In genomic region chr3:177358968-177359600, GRCh38 we compare ENCODE assay signal across 8 cellular contexts.
DNase-seq lines count a peak whose midpoint lies in the region; ATAC-seq and TF ChIP-seq lines count a peak whose summit lies in the region.

No MANE protein-coding gene starts in this region.

- H3K27me3 Mint-ChIP-seq in activated T-cell treated with anti-CD3 and anti-CD28 coated beads, Interleukin-2, amount 50 U/mL, for 4 hours (ENCODE audit: low read depth), result no peaks in the 10 kb centered on the region

- H3K9ac ChIP-seq in neural cell (ENCODE audit: low read length), result peak overlapping the region; percentile 88

- no peaks in the 10 kb centered on the region for H4K20me1 ChIP-seq in neural cell (ENCODE audit: insufficient read depth)

- H3K4me1 Mint-ChIP-seq in activated T-cell treated with anti-CD3 and anti-CD28 coated beads, Interleukin-2, amount 50 U/mL, for 4 hours (ENCODE audit: low read depth), result peaks cover 56% of the 10 kb centered on the region

- H3K4me3 Mint-ChIP-seq in activated T-cell treated with anti-CD3 and anti-CD28 coated beads, Interleukin-2, amount 50 U/mL, for 4 hours, result peak overlapping the region; percentile 81

- no peak for TF ChIP-seq POLR2A in esophagus muscularis mucosa (IDR thresholded peaks at IDR 0.05; ENCODE audit: low read depth)

- H3K36me3 ChIP-seq in esophagus muscularis mucosa (no peaks in the 10 kb centered on the region), neural cell (ENCODE audit: insufficient read depth, low read length) (no peaks in the 10 kb centered on the region), urinary bladder (ENCODE audit: insufficient read depth) (no peaks in the 10 kb centered on the region)

- H3K36me3 Mint-ChIP-seq in activated T-cell treated with anti-CD3 and anti-CD28 coated beads, Interleukin-2, amount 50 U/mL, for 4 hours (ENCODE audit: insufficient read depth), result no peaks in the 10 kb centered on the region

- TF ChIP-seq CTCF in esophagus muscularis mucosa (IDR thresholded peaks at IDR 0.05), result no peak
- TF ChIP-seq CTCF in neural cell (IDR thresholded peaks at IDR 0.05; ENCODE audit: poor library complexity, severe bottlenecking), result no peak

- WGBS in esophagus muscularis mucosa, result 65% methylated on average over 13 of the region's 31 CpGs
- WGBS in urinary bladder, result 34% methylated on average over 31 of the region's 31 CpGs

- no peaks in the 10 kb centered on the region for H3K9me3 ChIP-seq in esophagus muscularis mucosa
- H3K9me3 ChIP-seq in neural cell (ENCODE audit: low read length), result no peaks in the 10 kb centered on the region

- ATAC-seq in GM18517 (IDR thresholded peaks at IDR 0.05; ENCODE audit: unreplicated experiment) (peak; percentile 12), HG03108 (IDR thresholded peaks at IDR 0.05; ENCODE audit: unreplicated experiment) (peak; percentile 2)
- peak; percentile 51 to 60 for ATAC-seq in activated T-cell treated with anti-CD3 and anti-CD28 coated beads, Interleukin-2, amount 50 U/mL, for 4 hours

- TF ChIP-seq EP300 in esophagus muscularis mucosa (IDR thresholded peaks at IDR 0.05) (no peak), neural cell (conservative IDR thresholded peaks at IDR 0.05; ENCODE audit: poor library complexity, severe bottlenecking) (no peak)

- peak overlapping the region; percentile 32 for H3K4me2 ChIP-seq in neural cell (ENCODE audit: low read length)

- intact Hi-C loops in esophagus muscularis mucosa (cut with DNase I), result loop anchor here (1.0 kb wide), 1 partner anchor 162 kb away; the partner anchor contains the start of gene TBL1XR1

- H3K9me3 Mint-ChIP-seq in activated T-cell treated with anti-CD3 and anti-CD28 coated beads, Interleukin-2, amount 50 U/mL, for 4 hours, result no peaks in the 10 kb centered on the region

- TF ChIP-seq RAD21 in neural cell (conservative IDR thresholded peaks at IDR 0.05), result no peak

- H3F3A ChIP-seq in neural cell (ENCODE audit: insufficient read depth, low read length, poor library complexity, severe bottlenecking), result peaks cover 4% of the 10 kb centered on the region

- peak; percentile 30 for DNase-seq in NCI-H748 treated with DMSO at 0.1 percent for 48 hours (lab: John Stamatoyannopoulos, UW)
- DNase-seq in activated T-cell treated with anti-CD3 and anti-CD28 coated beads, Interleukin-2, amount 50 U/mL, for 4 hours, result peak; percentile 41
- no peak for DNase-seq in esophagus muscularis mucosa (ENCODE audit: extremely low spot score)
- no peak for DNase-seq in NCI-H187 treated with DMSO at 0.1 percent for 48 hours (lab: John Stamatoyannopoulos, UW)

- peak overlapping the region; percentile 9 for H2AFZ ChIP-seq in neural cell (ENCODE audit: low read depth, low read length)

- H3K27ac ChIP-seq in esophagus muscularis mucosa (replicated peaks in 1 of 4) (peak overlapping the region; percentile 79 to 92 (median 90)), neural cell (ENCODE audit: low read length) (peak overlapping the region; percentile 100), urinary bladder (ENCODE audit: low read depth) (peak overlapping the region; percentile 63)

- H3K4me1 ChIP-seq in esophagus muscularis mucosa, result peaks cover 67 to 75% (median 72%) of the 10 kb centered on the region in 4 donors
- no peaks in the 10 kb centered on the region for H3K4me1 ChIP-seq in urinary bladder (ENCODE audit: insufficient read depth)

- H3K27me3 ChIP-seq in esophagus muscularis mucosa (no peaks in the 10 kb centered on the region), neural cell (ENCODE audit: insufficient read depth, low read depth, low read length) (no peaks in the 10 kb centered on the region)

- H3K4me3 ChIP-seq in esophagus muscularis mucosa (peak overlapping the region; percentile 48 to 59 (median 50)), neural cell (ENCODE audit: low read length) (peak overlapping the region; percentile 61), urinary bladder (ENCODE audit: low read depth, low read length) (no peak overlapping the region)

- H3K79me2 ChIP-seq in neural cell (replicated peaks; ENCODE audit: insufficient read depth, low read length), result no peaks in the 10 kb centered on the region

- no peaks in the 10 kb centered on the region for H3K9me2 ChIP-seq in neural cell (ENCODE audit: insufficient read depth, low read length)

TF ChIP-seq in neural cell, 6 proteins besides CTCF, POLR2A, EP300 and RAD21:
- TF ChIP-seq TAF1 (IDR thresholded peaks at IDR 0.05; ENCODE audit: low read depth) (peak; percentile 65), POLR2AphosphoS5 (IDR thresholded peaks at IDR 0.05) (peak; percentile 9)
- TF ChIP-seq, protein P1, sequence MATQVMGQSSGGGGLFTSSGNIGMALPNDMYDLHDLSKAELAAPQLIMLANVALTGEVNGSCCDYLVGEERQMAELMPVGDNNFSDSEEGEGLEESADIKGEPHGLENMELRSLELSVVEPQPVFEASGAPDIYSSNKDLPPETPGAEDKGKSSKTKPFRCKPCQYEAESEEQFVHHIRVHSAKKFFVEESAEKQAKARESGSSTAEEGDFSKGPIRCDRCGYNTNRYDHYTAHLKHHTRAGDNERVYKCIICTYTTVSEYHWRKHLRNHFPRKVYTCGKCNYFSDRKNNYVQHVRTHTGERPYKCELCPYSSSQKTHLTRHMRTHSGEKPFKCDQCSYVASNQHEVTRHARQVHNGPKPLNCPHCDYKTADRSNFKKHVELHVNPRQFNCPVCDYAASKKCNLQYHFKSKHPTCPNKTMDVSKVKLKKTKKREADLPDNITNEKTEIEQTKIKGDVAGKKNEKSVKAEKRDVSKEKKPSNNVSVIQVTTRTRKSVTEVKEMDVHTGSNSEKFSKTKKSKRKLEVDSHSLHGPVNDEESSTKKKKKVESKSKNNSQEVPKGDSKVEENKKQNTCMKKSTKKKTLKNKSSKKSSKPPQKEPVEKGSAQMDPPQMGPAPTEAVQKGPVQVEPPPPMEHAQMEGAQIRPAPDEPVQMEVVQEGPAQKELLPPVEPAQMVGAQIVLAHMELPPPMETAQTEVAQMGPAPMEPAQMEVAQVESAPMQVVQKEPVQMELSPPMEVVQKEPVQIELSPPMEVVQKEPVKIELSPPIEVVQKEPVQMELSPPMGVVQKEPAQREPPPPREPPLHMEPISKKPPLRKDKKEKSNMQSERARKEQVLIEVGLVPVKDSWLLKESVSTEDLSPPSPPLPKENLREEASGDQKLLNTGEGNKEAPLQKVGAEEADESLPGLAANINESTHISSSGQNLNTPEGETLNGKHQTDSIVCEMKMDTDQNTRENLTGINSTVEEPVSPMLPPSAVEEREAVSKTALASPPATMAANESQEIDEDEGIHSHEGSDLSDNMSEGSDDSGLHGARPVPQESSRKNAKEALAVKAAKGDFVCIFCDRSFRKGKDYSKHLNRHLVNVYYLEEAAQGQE (IDR thresholded peaks at IDR 0.05; ENCODE audit: borderline replicate concordance), result no peak

Comparison
In these comparisons a context has a peak if more than half of its experiments do, and no peak if none do; other contexts are left out.
1. ATAC-seq: peak in every context shown above with its lines; median percentile 56 in activated T-cell treated with anti-CD3 and anti-CD28 coated beads, Interleukin-2, amount 50 U/mL, for 4 hours; 12 in GM18517; 2 in HG03108.
2. DNase-seq: peak in NCI-H748 treated with DMSO at 0.1 percent for 48 hours (single experiment) and activated T-cell treated with anti-CD3 and anti-CD28 coated beads, Interleukin-2, amount 50 U/mL, for 4 hours (single experiment); none in esophagus muscularis mucosa (single experiment) and NCI-H187 treated with DMSO at 0.1 percent for 48 hours (single experiment).
3. Peak in every context shown above with its lines, with median percentiles within 50 percentile points of each other: H3K27ac ChIP-seq.